9 cellular contexts compared by ENCODE assay signal in genomic region chr22:46251266-46251665, GRCh38. TPM values are rescaled to one million over a fixed set of nuclear protein-coding genes. Genes with fewer than 3 reads are reported as not detected.
A peak's percentile ranks its signal among the peaks of the same experiment; 100 is the strongest.
DNase-seq lines count a peak whose midpoint lies in the region; ATAC-seq, FAIRE-seq and TF ChIP-seq lines count a peak whose summit lies in the region.
"Had no signal": no experiment of that assay in that cellular context is flagged by ENCODE, and none has a peak within 500 bp of the region (broad histone marks: within the 10 kb centered on the region; RNA-seq: fewer than 3 reads in every experiment).

No MANE protein-coding gene starts in this region.

- BruUV-seq in HepG2 (replicated peaks; lab: Mats Ljungman, UMichigan), result no TSS peak

- H3K4me3 ChIP-seq in heart left ventricle (peak overlapping the region in 10 of 12 donors; percentile 60 to 97 (median 81)), HepG2 (replicated peaks in 1 of 3; ENCODE audit: insufficient read depth in 1 of 3, low read depth in 2 of 3, low read length in 3 of 3) (peak overlapping the region; percentile 70 to 95 (median 89)), tibial nerve (peak overlapping the region; percentile 73 to 95 (median 90))

- peak overlapping the region; percentile 81 for H3K4me3 Mint-ChIP-seq in activated naive CD8-positive, alpha-beta T cell

- peaks cover 0 to 6% (median 0%) of the 10 kb centered on the region in 9 donors for H3K36me3 ChIP-seq in heart left ventricle
- H3K36me3 ChIP-seq in HepG2 (replicated peaks in 1 of 2; ENCODE audit: control insufficient read depth in 1 of 2, insufficient read depth in 2 of 2, low read length in 2 of 2), result 0 out of 5 replicates have a peak, but pooled peaks cover 0 to 2% of the 10 kb centered on the region in 2 experiments
- H3K36me3 ChIP-seq in tibial nerve, result peaks cover 0 to 4% (median 0%) of the 10 kb centered on the region in 3 donors

- no peak for TF ChIP-seq POLR2A in heart left ventricle (IDR thresholded peaks at IDR 0.05)
- no peak for TF ChIP-seq POLR2A in HepG2 (IDR thresholded peaks at IDR 0.05; ENCODE audit: insufficient read depth in 1 of 2, low read depth in 2 of 2, low read length in 2 of 2)
- no peak for TF ChIP-seq POLR2A in tibial nerve (IDR thresholded peaks at IDR 0.05)

- H3K4me2 ChIP-seq in HepG2 (ENCODE audit: low read depth, low read length), result peak overlapping the region; percentile 83

- in situ Hi-C loops in HepG2 (cut with HindIII; ENCODE audit: extremely low pct_ligation_motif_present, low pct_unique_long_range_greater_than_20kb), result no loop called here

- no peaks in the 10 kb centered on the region for H3K27me3 Mint-ChIP-seq in activated naive CD8-positive, alpha-beta T cell

- peak overlapping the region; percentile 76 for H3K27ac Mint-ChIP-seq in activated naive CD8-positive, alpha-beta T cell

- FAIRE-seq in HepG2 (lab: Jason Lieb, UNC), result no peak
- FAIRE-seq in RCC 7860 (lab: Jason Lieb, UNC), result no peak

- no peak for TF ChIP-seq CTCF in heart left ventricle (IDR thresholded peaks at IDR 0.05)
- no peak for TF ChIP-seq CTCF in HepG2 (CRISPR knock-in tag; IDR thresholded peaks at IDR 0.05)
- no peak for TF ChIP-seq CTCF in tibial nerve (IDR thresholded peaks at IDR 0.05)

- CTCF ChIA-PET in HepG2 (lab: Yijun Ruan, JAX; ENCODE audit: low intra/inter-chr PET ratio, low total read pairs), result no interaction called here

- no peak for TF ChIP-seq RAD21 in HepG2 (CRISPR knock-in tag; IDR thresholded peaks at IDR 0.05)

- no peaks in the 10 kb centered on the region for H3K9me3 Mint-ChIP-seq in activated naive CD8-positive, alpha-beta T cell (ENCODE audit: low read depth)

- no peak for ATAC-seq in heart left ventricle
- no peak for ATAC-seq in left cardiac atrium
- ATAC-seq in HepG2, result no peak
- no peak for ATAC-seq in GM18498 (IDR thresholded peaks at IDR 0.05; ENCODE audit: unreplicated experiment)

- DNase-seq in heart left ventricle, result no peak
- DNase-seq in left cardiac atrium, result no peak
- DNase-seq in HepG2 (ENCODE audit: low spot score), result no peak
- DNase-seq in tibial nerve (ENCODE audit: low spot score in 2 of 2), result no peak
- no peak for DNase-seq in RCC 7860 (ENCODE audit: low spot score)
- DNase-seq in D341Med (ENCODE audit: low spot score), result no peak

- TF ChIP-seq EP300 in HepG2 (IDR thresholded peaks at IDR 0.05; ENCODE audit: low read depth in 2 of 2, low read length in 2 of 2) (no peak), HepG2 (CRISPR knock-in tag; IDR thresholded peaks at IDR 0.05; ENCODE audit: borderline replicate concordance) (no peak), tibial nerve (IDR thresholded peaks at IDR 0.05) (no peak)

- H3K79me2 ChIP-seq in HepG2 (ENCODE audit: insufficient read depth, low read length), result peaks cover 4% of the 10 kb centered on the region

- no peaks in the 10 kb centered on the region for H3K27me3 ChIP-seq in heart left ventricle
- H3K27me3 ChIP-seq in HepG2 (ENCODE audit: control insufficient read depth in 1 of 2, insufficient read depth in 2 of 2, low read length in 2 of 2), result no peaks in the 10 kb centered on the region
- H3K27me3 ChIP-seq in tibial nerve, result no peaks in the 10 kb centered on the region

- H3K9ac ChIP-seq in HepG2 (ENCODE audit: insufficient read depth, low read depth, low read length), result peak overlapping the region; percentile 88

- no peaks in the 10 kb centered on the region for H4K20me1 ChIP-seq in HepG2 (ENCODE audit: insufficient read depth, low read length)

- H3K27ac ChIP-seq in heart left ventricle, result peak overlapping the region in 8 of 12 donors; percentile 87 to 96 (median 94)
- H3K27ac ChIP-seq in HepG2 (ENCODE audit: extremely low read length, insufficient read depth, low read length), result peak overlapping the region; percentile 85
- peak overlapping the region in 3 of 4 donors; percentile 88 to 94 (median 93) for H3K27ac ChIP-seq in tibial nerve

- H3K4me1 Mint-ChIP-seq in activated naive CD8-positive, alpha-beta T cell (ENCODE audit: low read depth), result peaks cover 26% of the 10 kb centered on the region

- H2AFZ ChIP-seq in HepG2 (ENCODE audit: low read length), result no peak overlapping the region

- WGBS in heart left ventricle, 4 donors, result 68 to 86% (median 83%) methylated on average over 7 of the region's 7 CpGs
- 17% methylated on average over 7 of the region's 7 CpGs for WGBS in HepG2 (ENCODE audit: low lambda C conversion rate)
- WGBS in tibial nerve, 2 donors, result 49 to 57% methylated on average over 7 of the region's 7 CpGs

- intact Hi-C loops in heart left ventricle (cut with DNase I) (loop anchor here in 5 of 10 donors (2.0 to 10.0 kb wide), 4 partner anchors 16 to 106 kb away; partner anchors contain the start of genes PPARA (in 2 of the 5) and GTSE1 (in 1 of the 5)), left cardiac atrium (cut with DNase I) (loop anchor here in 1 of 2 donors (5.0 kb wide), 1 partner anchor 36 kb away; no protein-coding TSS in a partner anchor), HepG2 (cut with micrococcal nuclease; ENCODE audit: unreplicated experiment) (loop anchor here (2.0 kb wide), 1 partner anchor 16 kb away; no protein-coding TSS in a partner anchor)

- POLR2A ChIA-PET in HepG2 (lab: Yijun Ruan, JAX), result interaction anchor here (0.9 to 7.2 kb wide), 5 partner anchors 14 to 245 kb away, joined by 3 to 83 read pairs (median 4); partner anchors contain the start of genes GTSE1 and TTC38

- H3K9me3 ChIP-seq in heart left ventricle, result no peaks in the 10 kb centered on the region
- no peaks in the 10 kb centered on the region for H3K9me3 ChIP-seq in HepG2 (ENCODE audit: low read length)
- H3K9me3 ChIP-seq in tibial nerve, result no peaks in the 10 kb centered on the region

- no peaks in the 10 kb centered on the region for H3K36me3 Mint-ChIP-seq in activated naive CD8-positive, alpha-beta T cell

- H3K4me1 ChIP-seq in heart left ventricle, result peaks cover 0 to 47% (median 21%) of the 10 kb centered on the region in 12 donors
- H3K4me1 ChIP-seq in HepG2 (ENCODE audit: insufficient read depth, low read length), result peaks cover 55% of the 10 kb centered on the region
- peaks cover 0 to 35% (median 19%) of the 10 kb centered on the region in 4 donors for H3K4me1 ChIP-seq in tibial nerve

RNA-seq across cellular contexts. Expression of gene CDPF1, which starts 1.2 kb away (rescaled TPM):
- total RNA-seq in heart left ventricle (10 to 100 TPM in 2 of 9 donors, 1 to 10 TPM in 7; 7.4 to 13.6 (median 9.3) TPM), left cardiac atrium (1 to 10 TPM; 8.1 to 8.2 TPM), HepG2 (2016; rRNA removed; fragmentation: Illumina TruSeq; extraction: Trizol) (5.2 and 6.0 TPM in 2 replicates), tibial nerve (10 to 100 TPM in 3 of 4 donors, 1 to 10 TPM in 1; 7.5 to 22.5 (median 17.4) TPM)
- polyA plus RNA-seq in heart left ventricle (10 to 100 TPM in 1 of 2 donors, 1 to 10 TPM in 1; 9.0 to 11.9 TPM), HepG2 (2011; rRNA removed) (7.4 and 8.1 TPM in 2 replicates)
- total RNA-seq in HepG2 (2016; cell fraction: cytosol; rRNA removed; fragmentation: Illumina TruSeq; extraction: Trizol; ENCODE audit: low read depth), result 3.1 and 4.1 TPM in 2 replicates
- 4.7 and 6.0 TPM in 2 replicates for total RNA-seq in HepG2 (2016; cell fraction: insoluble cytoplasmic fraction; rRNA removed; fragmentation: Illumina TruSeq; extraction: Trizol)
- 5.4 and 6.4 TPM in 2 replicates for total RNA-seq in HepG2 (2016; cell fraction: membrane; rRNA removed; fragmentation: Illumina TruSeq; extraction: Trizol)
- total RNA-seq in HepG2 (2016; cell fraction: nucleus; rRNA removed; fragmentation: Illumina TruSeq; extraction: Trizol), result 2.8 and 3.8 TPM in 2 replicates
- 7.0 and 8.0 TPM in 2 replicates for polyA plus RNA-seq in HepG2 (2011; cell fraction: cytosol; rRNA removed)
- 15.6 and 19.1 TPM in 2 replicates for polyA plus RNA-seq in HepG2 (2011; cell fraction: nucleus; rRNA removed)
- 3.3 and 4.7 TPM in 2 replicates for polyA plus RNA-seq in HepG2 (2012)
- 2.9 and 3.7 TPM in 2 replicates for polyA plus RNA-seq in HepG2 (2016; cell fraction: cytosol; fragmentation: Illumina TruSeq; extraction: Trizol; ENCODE audit: low read depth)
- polyA plus RNA-seq in HepG2 (2016; cell fraction: insoluble cytoplasmic fraction; fragmentation: Illumina TruSeq; extraction: Trizol; ENCODE audit: low read depth), result 4.6 and 5.8 TPM in 2 replicates
- 5.2 and 5.7 TPM in 2 replicates for polyA plus RNA-seq in HepG2 (2016; cell fraction: membrane; fragmentation: Illumina TruSeq; extraction: Trizol; ENCODE audit: low read depth)
- polyA plus RNA-seq in HepG2 (2016; cell fraction: nucleus; fragmentation: Illumina TruSeq; extraction: Trizol; ENCODE audit: insufficient read depth, low read depth), result 4.2 and 5.9 TPM in 2 replicates
- polyA minus RNA-seq in HepG2 (2011; rRNA and poly(A)+ RNA removed; ENCODE audit: low replicate concordance), result 3.5 and 3.6 TPM in 2 replicates
- polyA minus RNA-seq in HepG2 (2011; cell fraction: cytosol; rRNA and poly(A)+ RNA removed), result 1.3 and 2.3 TPM in 2 replicates
- polyA minus RNA-seq in HepG2 (2011; cell fraction: nucleus; rRNA and poly(A)+ RNA removed), result 1.9 and 2.2 TPM in 2 replicates

RNA-seq across cellular contexts. Expression of gene PKDREJ, which starts 11.9 kb away (rescaled TPM):
- under 1 TPM in 7 of 9 donors, not detected in 2; 0.04 to 0.16 (median 0.13) TPM for total RNA-seq in heart left ventricle
- polyA plus RNA-seq in heart left ventricle, result under 1 TPM; 0.03 to 0.04 TPM
- under 1 TPM; 0.12 to 0.13 TPM for total RNA-seq in left cardiac atrium
- total RNA-seq in HepG2 (2016; rRNA removed; fragmentation: Illumina TruSeq; extraction: Trizol), result not detected in 2 replicates
- not detected in 2 replicates for total RNA-seq in HepG2 (2016; cell fraction: cytosol; rRNA removed; fragmentation: Illumina TruSeq; extraction: Trizol; ENCODE audit: low read depth)
- not detected in 2 replicates for total RNA-seq in HepG2 (2016; cell fraction: insoluble cytoplasmic fraction; rRNA removed; fragmentation: Illumina TruSeq; extraction: Trizol)
- not detected in 2 replicates for total RNA-seq in HepG2 (2016; cell fraction: membrane; rRNA removed; fragmentation: Illumina TruSeq; extraction: Trizol)
- not detected in 2 replicates for total RNA-seq in HepG2 (2016; cell fraction: nucleus; rRNA removed; fragmentation: Illumina TruSeq; extraction: Trizol)
- 0.01 TPM in 1 of 2 replicates, not detected in the other for polyA plus RNA-seq in HepG2 (2011; rRNA removed)
- 0.01 TPM in 1 of 2 replicates, not detected in the other for polyA plus RNA-seq in HepG2 (2011; cell fraction: cytosol; rRNA removed)
- polyA plus RNA-seq in HepG2 (2011; cell fraction: nucleus; rRNA removed), result 0.02 TPM in 1 of 2 replicates, not detected in the other
- 0.27 and 0.29 TPM in 2 replicates for polyA plus RNA-seq in HepG2 (2012)
- polyA plus RNA-seq in HepG2 (2016; cell fraction: cytosol; fragmentation: Illumina TruSeq; extraction: Trizol; ENCODE audit: low read depth), result not detected in 2 replicates
- not detected in 2 replicates for polyA plus RNA-seq in HepG2 (2016; cell fraction: insoluble cytoplasmic fraction; fragmentation: Illumina TruSeq; extraction: Trizol; ENCODE audit: low read depth)
- polyA plus RNA-seq in HepG2 (2016; cell fraction: membrane; fragmentation: Illumina TruSeq; extraction: Trizol; ENCODE audit: low read depth), result not detected in 2 replicates
- not detected in 2 replicates for polyA plus RNA-seq in HepG2 (2016; cell fraction: nucleus; fragmentation: Illumina TruSeq; extraction: Trizol; ENCODE audit: insufficient read depth, low read depth)
- not detected in 2 replicates for polyA minus RNA-seq in HepG2 (2011; rRNA and poly(A)+ RNA removed; ENCODE audit: low replicate concordance)
- not detected in 2 replicates for polyA minus RNA-seq in HepG2 (2011; cell fraction: cytosol; rRNA and poly(A)+ RNA removed)
- not detected in 2 replicates for polyA minus RNA-seq in HepG2 (2011; cell fraction: nucleus; rRNA and poly(A)+ RNA removed)
- total RNA-seq in tibial nerve, result under 1 TPM in 2 of 4 donors, not detected in 2; under 0.01 to 0.39 TPM
- total RNA-seq: Daoy had no signal

RNA-seq across cellular contexts. Expression of gene TTC38, which starts 16.5 kb away (rescaled TPM):
- 10 to 100 TPM; 21.3 to 72.4 (median 25.3) TPM for total RNA-seq in heart left ventricle
- polyA plus RNA-seq in heart left ventricle, result 10 to 100 TPM; 15.5 to 34.8 TPM
- 10 to 100 TPM; 22.7 to 23.1 TPM for total RNA-seq in left cardiac atrium
- total RNA-seq in HepG2 (2016; rRNA removed; fragmentation: Illumina TruSeq; extraction: Trizol), result 105 and 106 TPM in 2 replicates
- 14.0 and 16.3 TPM in 2 replicates for total RNA-seq in HepG2 (2016; cell fraction: cytosol; rRNA removed; fragmentation: Illumina TruSeq; extraction: Trizol; ENCODE audit: low read depth)
- 103 and 105 TPM in 2 replicates for total RNA-seq in HepG2 (2016; cell fraction: insoluble cytoplasmic fraction; rRNA removed; fragmentation: Illumina TruSeq; extraction: Trizol)
- 37.6 and 39.1 TPM in 2 replicates for total RNA-seq in HepG2 (2016; cell fraction: membrane; rRNA removed; fragmentation: Illumina TruSeq; extraction: Trizol)
- total RNA-seq in HepG2 (2016; cell fraction: nucleus; rRNA removed; fragmentation: Illumina TruSeq; extraction: Trizol), result 81.8 and 89.6 TPM in 2 replicates
- polyA plus RNA-seq in HepG2 (2011; rRNA removed), result 101 and 112 TPM in 2 replicates
- 120 and 124 TPM in 2 replicates for polyA plus RNA-seq in HepG2 (2011; cell fraction: cytosol; rRNA removed)
- 228 and 272 TPM in 2 replicates for polyA plus RNA-seq in HepG2 (2011; cell fraction: nucleus; rRNA removed)
- polyA plus RNA-seq in HepG2 (2012), result 67.9 and 76.1 TPM in 2 replicates
- 14.5 and 15.5 TPM in 2 replicates for polyA plus RNA-seq in HepG2 (2016; cell fraction: cytosol; fragmentation: Illumina TruSeq; extraction: Trizol; ENCODE audit: low read depth)
- 88.5 and 106 TPM in 2 replicates for polyA plus RNA-seq in HepG2 (2016; cell fraction: insoluble cytoplasmic fraction; fragmentation: Illumina TruSeq; extraction: Trizol; ENCODE audit: low read depth)
- polyA plus RNA-seq in HepG2 (2016; cell fraction: membrane; fragmentation: Illumina TruSeq; extraction: Trizol; ENCODE audit: low read depth), result 24.0 and 28.8 TPM in 2 replicates
- polyA plus RNA-seq in HepG2 (2016; cell fraction: nucleus; fragmentation: Illumina TruSeq; extraction: Trizol; ENCODE audit: insufficient read depth, low read depth), result 141 and 185 TPM in 2 replicates
- 60.8 and 197 TPM in 2 replicates for polyA minus RNA-seq in HepG2 (2011; rRNA and poly(A)+ RNA removed; ENCODE audit: low replicate concordance)
- 88.7 and 103 TPM in 2 replicates for polyA minus RNA-seq in HepG2 (2011; cell fraction: cytosol; rRNA and poly(A)+ RNA removed)
- polyA minus RNA-seq in HepG2 (2011; cell fraction: nucleus; rRNA and poly(A)+ RNA removed), result 101 and 103 TPM in 2 replicates
- 10 to 100 TPM; 63.2 to 85.2 (median 74.2) TPM for total RNA-seq in tibial nerve

RNA-seq across cellular contexts. Expression of gene GTSE1, which starts 45.4 kb away (rescaled TPM):
- total RNA-seq in heart left ventricle (1 to 10 TPM in 2 of 9 donors, under 1 TPM in 6, not detected in 1; 0.21 to 6.9 (median 0.64) TPM), left cardiac atrium (under 1 TPM; 0.24 to 0.94 TPM), HepG2 (2016; rRNA removed; fragmentation: Illumina TruSeq; extraction: Trizol) (13.5 and 15.3 TPM in 2 replicates), tibial nerve (1 to 10 TPM in 1 of 4 donors, under 1 TPM in 1, not detected in 2; 0.30 to 3.3 TPM)
- polyA plus RNA-seq in heart left ventricle (under 1 TPM; 0.19 to 0.62 TPM), HepG2 (2011; rRNA removed) (7.0 and 10.7 TPM in 2 replicates)
- total RNA-seq in HepG2 (2016; cell fraction: cytosol; rRNA removed; fragmentation: Illumina TruSeq; extraction: Trizol; ENCODE audit: low read depth), result 9.5 and 10.9 TPM in 2 replicates
- total RNA-seq in HepG2 (2016; cell fraction: insoluble cytoplasmic fraction; rRNA removed; fragmentation: Illumina TruSeq; extraction: Trizol), result 12.5 and 14.4 TPM in 2 replicates
- 16.2 and 16.3 TPM in 2 replicates for total RNA-seq in HepG2 (2016; cell fraction: membrane; rRNA removed; fragmentation: Illumina TruSeq; extraction: Trizol)
- 13.0 and 13.4 TPM in 2 replicates for total RNA-seq in HepG2 (2016; cell fraction: nucleus; rRNA removed; fragmentation: Illumina TruSeq; extraction: Trizol)
- 4.1 and 6.8 TPM in 2 replicates for polyA plus RNA-seq in HepG2 (2011; cell fraction: cytosol; rRNA removed)
- polyA plus RNA-seq in HepG2 (2011; cell fraction: nucleus; rRNA removed), result 14.2 and 21.4 TPM in 2 replicates
- 4.6 and 8.5 TPM in 2 replicates for polyA plus RNA-seq in HepG2 (2012)
- 6.3 and 6.9 TPM in 2 replicates for polyA plus RNA-seq in HepG2 (2016; cell fraction: cytosol; fragmentation: Illumina TruSeq; extraction: Trizol; ENCODE audit: low read depth)
- 17.8 and 23.8 TPM in 2 replicates for polyA plus RNA-seq in HepG2 (2016; cell fraction: insoluble cytoplasmic fraction; fragmentation: Illumina TruSeq; extraction: Trizol; ENCODE audit: low read depth)
- polyA plus RNA-seq in HepG2 (2016; cell fraction: membrane; fragmentation: Illumina TruSeq; extraction: Trizol; ENCODE audit: low read depth), result 16.6 and 17.2 TPM in 2 replicates
- polyA plus RNA-seq in HepG2 (2016; cell fraction: nucleus; fragmentation: Illumina TruSeq; extraction: Trizol; ENCODE audit: insufficient read depth, low read depth), result 56.0 and 61.7 TPM in 2 replicates
- 12.6 and 23.6 TPM in 2 replicates for polyA minus RNA-seq in HepG2 (2011; rRNA and poly(A)+ RNA removed; ENCODE audit: low replicate concordance)
- polyA minus RNA-seq in HepG2 (2011; cell fraction: cytosol; rRNA and poly(A)+ RNA removed), result 6.7 and 8.3 TPM in 2 replicates
- polyA minus RNA-seq in HepG2 (2011; cell fraction: nucleus; rRNA and poly(A)+ RNA removed), result 9.7 and 11.5 TPM in 2 replicates
